ENCODE assay signal across 22 cellular contexts in the genomic region with DNA sequence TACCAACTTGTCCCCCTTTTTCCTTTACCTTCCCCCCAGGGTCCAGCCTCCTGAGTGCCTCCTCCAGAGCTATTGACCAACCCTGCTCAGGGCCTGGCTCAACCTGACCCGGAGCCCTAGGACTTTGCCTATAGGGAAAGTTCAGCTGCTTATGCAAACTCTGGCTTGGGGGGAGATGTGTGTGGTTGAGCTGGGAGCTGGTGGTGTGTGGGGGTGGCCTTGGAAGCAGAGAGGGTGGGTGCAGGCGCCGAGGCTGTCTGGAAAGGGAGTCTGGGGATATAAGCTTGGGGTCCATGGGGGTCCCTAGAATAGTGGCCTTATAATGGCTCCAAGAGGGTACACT. TPM values are rescaled to one million over a fixed set of nuclear protein-coding genes. Genes with fewer than 3 reads are reported as not detected.
A peak's percentile ranks its signal among the peaks of the same experiment; 100 is the strongest.
DNase-seq lines count a peak whose midpoint lies in the region; ATAC-seq and TF ChIP-seq lines count a peak whose summit lies in the region.
"Had no signal": no experiment of that assay in that cellular context is flagged by ENCODE, and none has a peak within 500 bp of the region (broad histone marks: within the 10 kb centered on the region; RNA-seq: fewer than 3 reads in every experiment).

No MANE protein-coding gene starts in this region.

- intact Hi-C loops in activated CD8-positive, alpha-beta T cell treated with anti-CD3 and anti-CD28 coated beads for 36 hours (cut with micrococcal nuclease) = no loop called here
- intact Hi-C loops in activated T-helper 1 cell treated with anti-CD3 and anti-CD28 coated beads, Interleukin-12 subunit alpha, Interleukin-12 subunit beta, Interleukin-2, Interleukin-4 antibody, amounts not matched to agents 30 ng/mL and 10 ng/mL and 1 ng/mL, durations not matched to agents 14 hours and 24 hours and 36 hours (cut with micrococcal nuclease) = no loop called here
- intact Hi-C loops in naive thymus-derived CD4-positive, alpha-beta T cell (cut with micrococcal nuclease) = no loop called here
- intact Hi-C loops in stomach (cut with DNase I; ENCODE audit: low total_unique reads) = no loop called here
- intact Hi-C loops in adrenal gland (cut with DNase I) = no loop called here

- H3K4me1 Mint-ChIP-seq in activated CD8-positive, alpha-beta T cell treated with anti-CD3 and anti-CD28 coated beads, Interleukin-2, amount 10 ng/mL, durations not matched to agents 7 days and 5 days (ENCODE audit: low read depth) = peaks cover 63% of the 10 kb centered on the region
- peaks cover 59% of the 10 kb centered on the region for H3K4me1 Mint-ChIP-seq in activated CD8-positive, alpha-beta T cell treated with anti-CD3 and anti-CD28 coated beads for 36 hours (ENCODE audit: low read depth)
- peaks cover 49% of the 10 kb centered on the region for H3K4me1 Mint-ChIP-seq in activated T-helper 1 cell treated with anti-CD3 and anti-CD28 coated beads, Interleukin-12 subunit alpha, Interleukin-12 subunit beta, Interleukin-2, Interleukin-4 antibody, amounts not matched to agents 30 ng/mL and 10 ng/mL and 1 ng/mL, durations not matched to agents 14 hours and 24 hours and 36 hours (ENCODE audit: low read depth)
- H3K4me1 Mint-ChIP-seq in naive thymus-derived CD4-positive, alpha-beta T cell = peaks cover 22 to 62% (median 57%) of the 10 kb centered on the region in 7 donors

- no peaks in the 10 kb centered on the region for H3K36me3 ChIP-seq in naive thymus-derived CD4-positive, alpha-beta T cell (ENCODE audit: control insufficient read depth in 2 of 3, insufficient read depth in 3 of 3, low read length in 3 of 3)
- H3K36me3 ChIP-seq in stomach = no peaks in the 10 kb centered on the region
- no peaks in the 10 kb centered on the region for H3K36me3 ChIP-seq in adrenal gland (replicated peaks in 1 of 2)
- H3K36me3 ChIP-seq: SJCRH30 had no signal

- H3K9me3 Mint-ChIP-seq in activated CD8-positive, alpha-beta T cell treated with anti-CD3 and anti-CD28 coated beads, Interleukin-2, amount 10 ng/mL, durations not matched to agents 7 days and 5 days (ENCODE audit: insufficient read depth) = no peaks in the 10 kb centered on the region
- H3K9me3 Mint-ChIP-seq in activated CD8-positive, alpha-beta T cell treated with anti-CD3 and anti-CD28 coated beads for 36 hours = no peaks in the 10 kb centered on the region
- H3K9me3 Mint-ChIP-seq in activated T-helper 1 cell treated with anti-CD3 and anti-CD28 coated beads, Interleukin-12 subunit alpha, Interleukin-12 subunit beta, Interleukin-2, Interleukin-4 antibody, amounts not matched to agents 30 ng/mL and 10 ng/mL and 1 ng/mL, durations not matched to agents 14 hours and 24 hours and 36 hours = no peaks in the 10 kb centered on the region
- peaks cover 0 to 2% (median 0%) of the 10 kb centered on the region in 11 donors for H3K9me3 Mint-ChIP-seq in naive thymus-derived CD4-positive, alpha-beta T cell
- H3K9me3 Mint-ChIP-seq: CD4-positive, alpha-beta memory T cell had no signal

- TF ChIP-seq POLR2A in stomach (IDR thresholded peaks at IDR 0.05) = no peak
- no peak for TF ChIP-seq POLR2A in adrenal gland (IDR thresholded peaks at IDR 0.05)

- H3K4me3 ChIP-seq in naive thymus-derived CD4-positive, alpha-beta T cell (ENCODE audit: low read length) = no peak overlapping the region
- H3K4me3 ChIP-seq in stomach (no peak overlapping the region), adrenal gland (no peak overlapping the region)
- H3K4me3 ChIP-seq: SJCRH30, smooth muscle cell had no signal

- DNase-seq in activated CD8-positive, alpha-beta T cell treated with anti-CD3 and anti-CD28 coated beads, Interleukin-2, amount 10 ng/mL, durations not matched to agents 7 days and 5 days = no peak
- DNase-seq in activated CD8-positive, alpha-beta T cell treated with anti-CD3 and anti-CD28 coated beads for 36 hours = no peak
- no peak for DNase-seq in activated T-helper 1 cell treated with anti-CD3 and anti-CD28 coated beads, Interleukin-12 subunit alpha, Interleukin-12 subunit beta, Interleukin-2, Interleukin-4 antibody, amounts not matched to agents 30 ng/mL and 10 ng/mL and 1 ng/mL, durations not matched to agents 14 hours and 24 hours and 36 hours (ENCODE audit: low spot score)
- DNase-seq in naive thymus-derived CD4-positive, alpha-beta T cell = no peak
- no peak for DNase-seq in stomach
- no peak for DNase-seq in NCI-H446 (lab: John Stamatoyannopoulos, UW)
- no peak for DNase-seq in germinal center (ENCODE audit: low spot score)
- DNase-seq in adrenal gland = no peak
- DNase-seq: activated CD4-positive, CD25-positive, alpha-beta regulatory T cell; activated gamma-delta T cell; CD4-positive, alpha-beta memory T cell; GF-D8; HCEC 1CT; NCI-H1436; NCI-H2171; NCI-H748 treated with DMSO at 0.1 percent for 48 hours; PC-3; stimulated activated CD4-positive, alpha-beta T cell treated with anti-CD3 and anti-CD28 coated beads, Interleukin-4, amount 100 ng/mL, for 4 hours had no signal

- 76 to 95% (median 90%) methylated on average over 2 to 3 of the region's 3 CpGs for WGBS in stomach, 5 donors
- 74 to 92% (median 82%) methylated on average over 3 of the region's 3 CpGs for WGBS in adrenal gland, 4 donors

- H3K9me3 ChIP-seq in naive thymus-derived CD4-positive, alpha-beta T cell (ENCODE audit: control insufficient read depth in 2 of 3, low read length in 3 of 3) = no peaks in the 10 kb centered on the region
- no peaks in the 10 kb centered on the region for H3K9me3 ChIP-seq in stomach
- H3K9me3 ChIP-seq in adrenal gland (replicated peaks in 1 of 3) = no peaks in the 10 kb centered on the region
- H3K9me3 ChIP-seq: SJCRH30 had no signal

- H3K27me3 Mint-ChIP-seq in activated CD8-positive, alpha-beta T cell treated with anti-CD3 and anti-CD28 coated beads, Interleukin-2, amount 10 ng/mL, durations not matched to agents 7 days and 5 days (ENCODE audit: low read depth) = peaks cover 3% of the 10 kb centered on the region
- no peaks in the 10 kb centered on the region for H3K27me3 Mint-ChIP-seq in activated CD8-positive, alpha-beta T cell treated with anti-CD3 and anti-CD28 coated beads for 36 hours
- peaks cover 3% of the 10 kb centered on the region for H3K27me3 Mint-ChIP-seq in activated T-helper 1 cell treated with anti-CD3 and anti-CD28 coated beads, Interleukin-12 subunit alpha, Interleukin-12 subunit beta, Interleukin-2, Interleukin-4 antibody, amounts not matched to agents 30 ng/mL and 10 ng/mL and 1 ng/mL, durations not matched to agents 14 hours and 24 hours and 36 hours (ENCODE audit: insufficient read depth)
- H3K27me3 Mint-ChIP-seq in naive thymus-derived CD4-positive, alpha-beta T cell = peaks cover 0 to 5% (median 0%) of the 10 kb centered on the region in 5 donors

- ATAC-seq in activated CD8-positive, alpha-beta T cell treated with anti-CD3 and anti-CD28 coated beads, Interleukin-2, amount 10 ng/mL, durations not matched to agents 7 days and 5 days = no peak
- ATAC-seq in activated CD8-positive, alpha-beta T cell treated with anti-CD3 and anti-CD28 coated beads for 36 hours = no peak
- no peak for ATAC-seq in naive thymus-derived CD4-positive, alpha-beta T cell

- POLR2A ChIA-PET in activated CD8-positive, alpha-beta T cell treated with anti-CD3 and anti-CD28 coated beads, Interleukin-2, amount 10 ng/mL, durations not matched to agents 7 days and 5 days (lab: Charles Lee) = interaction anchor here (1.0 kb wide), 1 partner anchor 266 kb away, joined by 3 read pairs; no protein-coding TSS in a partner anchor
- POLR2A ChIA-PET in activated CD8-positive, alpha-beta T cell treated with anti-CD3 and anti-CD28 coated beads for 36 hours (lab: Charles Lee) = interaction anchor here (1.1 to 1.3 kb wide), 4 partner anchors 11 to 50 kb away, joined by 3 to 4 read pairs (median 4); no protein-coding TSS in a partner anchor
- POLR2A ChIA-PET in naive thymus-derived CD4-positive, alpha-beta T cell (lab: Charles Lee) = interaction anchor here (0.8 to 3.5 kb wide), 3 partner anchors 11 to 64 kb away, joined by 3 to 17 read pairs (median 5); partner anchors contain the start of gene CITED4

- TF ChIP-seq EP300 in stomach (IDR thresholded peaks at IDR 0.05) = no peak

- H3K27me3 ChIP-seq in naive thymus-derived CD4-positive, alpha-beta T cell (ENCODE audit: control insufficient read depth in 2 of 2, insufficient read depth in 2 of 2, low read length in 2 of 2) = no peaks in the 10 kb centered on the region
- H3K27me3 ChIP-seq in stomach = no peaks in the 10 kb centered on the region
- H3K27me3 ChIP-seq in adrenal gland = no peaks in the 10 kb centered on the region

- H3K27ac Mint-ChIP-seq in activated CD8-positive, alpha-beta T cell treated with anti-CD3 and anti-CD28 coated beads, Interleukin-2, amount 10 ng/mL, durations not matched to agents 7 days and 5 days = peak overlapping the region; percentile 74
- H3K27ac Mint-ChIP-seq in activated CD8-positive, alpha-beta T cell treated with anti-CD3 and anti-CD28 coated beads for 36 hours = no peak overlapping the region
- H3K27ac Mint-ChIP-seq in activated T-helper 1 cell treated with anti-CD3 and anti-CD28 coated beads, Interleukin-12 subunit alpha, Interleukin-12 subunit beta, Interleukin-2, Interleukin-4 antibody, amounts not matched to agents 30 ng/mL and 10 ng/mL and 1 ng/mL, durations not matched to agents 14 hours and 24 hours and 36 hours = peak overlapping the region; percentile 81
- peak overlapping the region in 7 of 9 donors; percentile 13 to 90 (median 70) for H3K27ac Mint-ChIP-seq in naive thymus-derived CD4-positive, alpha-beta T cell

- H3K4me1 ChIP-seq in naive thymus-derived CD4-positive, alpha-beta T cell (ENCODE audit: control insufficient read depth in 2 of 2, insufficient read depth in 2 of 2, low read length in 2 of 2) = peaks cover 18 to 29% of the 10 kb centered on the region in 2 donors
- H3K4me1 ChIP-seq in stomach = peaks cover 30 to 72% (median 55%) of the 10 kb centered on the region in 4 donors
- H3K4me1 ChIP-seq in adrenal gland (replicated peaks in 1 of 2) = peaks cover 7 to 28% of the 10 kb centered on the region in 2 donors
- H3K4me1 ChIP-seq: parathyroid adenoma, SJCRH30 had no signal

- H3K36me3 Mint-ChIP-seq in activated CD8-positive, alpha-beta T cell treated with anti-CD3 and anti-CD28 coated beads, Interleukin-2, amount 10 ng/mL, durations not matched to agents 7 days and 5 days (ENCODE audit: low read depth) = no peaks in the 10 kb centered on the region
- no peaks in the 10 kb centered on the region for H3K36me3 Mint-ChIP-seq in activated CD8-positive, alpha-beta T cell treated with anti-CD3 and anti-CD28 coated beads for 36 hours (ENCODE audit: low read depth)
- H3K36me3 Mint-ChIP-seq in activated T-helper 1 cell treated with anti-CD3 and anti-CD28 coated beads, Interleukin-12 subunit alpha, Interleukin-12 subunit beta, Interleukin-2, Interleukin-4 antibody, amounts not matched to agents 30 ng/mL and 10 ng/mL and 1 ng/mL, durations not matched to agents 14 hours and 24 hours and 36 hours (ENCODE audit: low read depth) = no peaks in the 10 kb centered on the region
- H3K36me3 Mint-ChIP-seq in naive thymus-derived CD4-positive, alpha-beta T cell = no peaks in the 10 kb centered on the region
- H3K36me3 Mint-ChIP-seq: CD4-positive, alpha-beta memory T cell had no signal

- no peak overlapping the region for H3K27ac ChIP-seq in naive thymus-derived CD4-positive, alpha-beta T cell (ENCODE audit: low read depth, low read length)
- H3K27ac ChIP-seq in stomach = peak overlapping the region in 3 of 5 donors; percentile 32 to 58 (median 52)
- no peak overlapping the region for H3K27ac ChIP-seq in adrenal gland
- H3K27ac ChIP-seq: parathyroid adenoma, SJCRH30 had no signal

- CTCF ChIA-PET in activated CD8-positive, alpha-beta T cell treated with anti-CD3 and anti-CD28 coated beads, Interleukin-2, amount 10 ng/mL, durations not matched to agents 7 days and 5 days (lab: Charles Lee) = interaction anchor here (0.8 to 6.4 kb wide), 6 partner anchors 16 to 155 kb away, joined by 3 to 69 read pairs (median 5); no protein-coding TSS in a partner anchor
- CTCF ChIA-PET in activated CD8-positive, alpha-beta T cell treated with anti-CD3 and anti-CD28 coated beads for 36 hours (lab: Charles Lee) = interaction anchor here (1.1 to 5.7 kb wide), 4 partner anchors 11 to 52 kb away, joined by 3 to 50 read pairs (median 4); no protein-coding TSS in a partner anchor
- CTCF ChIA-PET in naive thymus-derived CD4-positive, alpha-beta T cell (lab: Charles Lee) = interaction anchor here (4.0 kb wide), 1 partner anchor 23 kb away, joined by 40 read pairs; no protein-coding TSS in a partner anchor

- no peak for TF ChIP-seq CTCF in activated CD8-positive, alpha-beta T cell treated with anti-CD3 and anti-CD28 coated beads for 36 hours (IDR thresholded peaks at IDR 0.05)
- no peak for TF ChIP-seq CTCF in stomach (IDR thresholded peaks at IDR 0.05)
- TF ChIP-seq CTCF in adrenal gland (IDR thresholded peaks at IDR 0.05) = no peak

- H3K4me3 Mint-ChIP-seq in activated CD8-positive, alpha-beta T cell treated with anti-CD3 and anti-CD28 coated beads, Interleukin-2, amount 10 ng/mL, durations not matched to agents 7 days and 5 days = no peak overlapping the region
- no peak overlapping the region for H3K4me3 Mint-ChIP-seq in activated CD8-positive, alpha-beta T cell treated with anti-CD3 and anti-CD28 coated beads for 36 hours
- no peak overlapping the region for H3K4me3 Mint-ChIP-seq in activated T-helper 1 cell treated with anti-CD3 and anti-CD28 coated beads, Interleukin-12 subunit alpha, Interleukin-12 subunit beta, Interleukin-2, Interleukin-4 antibody, amounts not matched to agents 30 ng/mL and 10 ng/mL and 1 ng/mL, durations not matched to agents 14 hours and 24 hours and 36 hours
- peak overlapping the region in 9 of 10 donors; percentile 28 to 87 (median 62) for H3K4me3 Mint-ChIP-seq in naive thymus-derived CD4-positive, alpha-beta T cell

RNA-seq across cellular contexts. Expression of gene KCNQ4, which starts 14.1 kb away (rescaled TPM):
- under 1 TPM; 0.73 to 0.87 TPM for total RNA-seq in activated CD8-positive, alpha-beta T cell treated with anti-CD3 and anti-CD28 coated beads, Interleukin-2, amount 10 ng/mL, durations not matched to agents 7 days and 5 days
- total RNA-seq in activated CD8-positive, alpha-beta T cell treated with anti-CD3 and anti-CD28 coated beads for 36 hours = under 1 TPM; 0.38 to 0.43 TPM
- 0.78 and 0.88 TPM in 2 replicates for total RNA-seq in activated T-helper 1 cell treated with anti-CD3 and anti-CD28 coated beads, Interleukin-12 subunit alpha, Interleukin-12 subunit beta, Interleukin-2, Interleukin-4 antibody, amounts not matched to agents 30 ng/mL and 10 ng/mL and 1 ng/mL, durations not matched to agents 14 hours and 24 hours and 36 hours
- under 1 TPM; 0.13 to 0.97 (median 0.24) TPM for total RNA-seq in naive thymus-derived CD4-positive, alpha-beta T cell
- polyA plus RNA-seq in naive thymus-derived CD4-positive, alpha-beta T cell = under 1 TPM in 1 of 2 donors, not detected in 1; 0.10 TPM
- total RNA-seq in stomach (1 to 10 TPM in 2 of 5 donors, under 1 TPM in 2, not detected in 1; 0.55 to 7.6 (median 2.5) TPM), adrenal gland (under 1 TPM in 6 of 8 donors, not detected in 2; 0.24 to 0.42 (median 0.29) TPM)
- polyA plus RNA-seq in stomach (1 to 10 TPM in 1 of 3 donors, under 1 TPM in 2; 0.31 to 2.2 (median 0.56) TPM), adrenal gland (1 to 10 TPM in 1 of 3 donors, under 1 TPM in 2; 0.16 to 1.0 (median 0.61) TPM)
- total RNA-seq: MCF 10A, smooth muscle cell had no signal

Comparison
In these comparisons a context has a peak if more than half of its experiments do, and no peak if none do; other contexts are left out.
1. H3K4me3 Mint-ChIP-seq: peak in naive thymus-derived CD4-positive, alpha-beta T cell (9 of 10); none in activated CD8-positive, alpha-beta T cell treated with anti-CD3 and anti-CD28 coated beads, Interleukin-2, amount 10 ng/mL, durations not matched to agents 7 days and 5 days (single experiment), activated CD8-positive, alpha-beta T cell treated with anti-CD3 and anti-CD28 coated beads for 36 hours (single experiment) and activated T-helper 1 cell treated with anti-CD3 and anti-CD28 coated beads, Interleukin-12 subunit alpha, Interleukin-12 subunit beta, Interleukin-2, Interleukin-4 antibody, amounts not matched to agents 30 ng/mL and 10 ng/mL and 1 ng/mL, durations not matched to agents 14 hours and 24 hours and 36 hours (single experiment).
2. H3K27ac ChIP-seq: peak in stomach (3 of 5); none in naive thymus-derived CD4-positive, alpha-beta T cell (single experiment) and adrenal gland (0 of 5).